In the genomic region with DNA sequence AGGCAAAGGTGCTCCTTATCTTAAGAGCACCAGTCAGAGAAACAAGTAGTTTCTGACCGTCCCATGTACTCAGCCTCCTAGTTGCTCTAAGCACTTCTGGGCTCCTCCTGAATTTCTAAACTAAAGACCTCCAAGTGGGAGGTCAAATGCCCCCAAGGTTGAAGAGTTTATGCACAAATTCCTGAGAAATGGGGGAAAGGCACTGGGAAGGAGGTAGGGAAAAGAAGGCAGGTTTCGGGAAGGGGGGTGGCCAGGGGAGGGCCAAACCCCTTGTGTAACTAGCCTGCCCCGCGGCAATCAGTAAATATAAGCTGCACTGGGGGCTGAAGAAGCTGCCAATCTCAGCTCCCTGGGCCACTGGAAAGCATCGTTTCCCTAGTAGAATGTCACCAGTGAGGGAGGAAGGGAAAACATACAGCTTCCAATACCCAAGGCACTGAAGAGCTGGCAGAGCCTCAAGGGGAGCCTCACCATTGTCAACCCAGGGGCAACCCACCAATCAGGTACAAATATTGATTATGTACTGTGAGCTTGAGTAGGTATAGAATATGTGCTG, we compare ENCODE assay signal across 18 cellular contexts. TPM values are rescaled to one million over a fixed set of nuclear protein-coding genes. Genes with fewer than 3 reads are reported as not detected.
DNase-seq lines count a peak whose midpoint lies in the region; ATAC-seq, FAIRE-seq and TF ChIP-seq lines count a peak whose summit lies in the region.
"Had no signal": no experiment of that assay in that cellular context is flagged by ENCODE, and none has a peak within 500 bp of the region (broad histone marks: within the 10 kb centered on the region; RNA-seq: fewer than 3 reads in every experiment).

No MANE protein-coding gene starts in this region.

- TF ChIP-seq CTCF in CD4-positive, alpha-beta T cell (IDR thresholded peaks at IDR 0.05), result no peak
- TF ChIP-seq CTCF in HEK293 (tag by site-specific recombination; IDR thresholded peaks at IDR 0.05), result no peak
- no peak for TF ChIP-seq CTCF in H1 (IDR thresholded peaks at IDR 0.05; ENCODE audit: control extremely low read depth in 1 of 3, insufficient read depth in 1 of 3, low read depth in 1 of 3, low read length in 3 of 3)
- TF ChIP-seq CTCF in natural killer cell (IDR thresholded peaks at IDR 0.05), result no peak

- peak overlapping the region; percentile 68 to 95 for H3K4me2 ChIP-seq in H1 (ENCODE audit: insufficient read depth in 1 of 2, low read depth in 2 of 2, low read length in 2 of 2)

- no peaks in the 10 kb centered on the region for H3K9me3 ChIP-seq in CD4-positive, alpha-beta T cell (ENCODE audit: control insufficient read depth, low read length)
- H3K9me3 ChIP-seq in HEK293 (ENCODE audit: control insufficient read depth, insufficient read depth, low read depth, low read length) (no peaks in the 10 kb centered on the region), H1 (ENCODE audit: insufficient read depth in 2 of 2, low read depth in 1 of 2, low read length in 1 of 2) (no peaks in the 10 kb centered on the region)
- H3K9me3 ChIP-seq: body of pancreas, right lobe of liver had no signal

- no peaks in the 10 kb centered on the region for H3K27me3 ChIP-seq in CD4-positive, alpha-beta T cell (ENCODE audit: control insufficient read depth, insufficient read depth, low read length)
- H3K27me3 ChIP-seq in H1 (replicated peaks in 1 of 4; ENCODE audit: control insufficient read depth in 3 of 4, extremely low read depth in 1 of 4, insufficient read depth in 3 of 4, low read length in 3 of 4), result peaks cover 0 to 5% (median 0%) of the 10 kb centered on the region in 4 experiments; a peak in 1 of 7 replicates
- H3K27me3 ChIP-seq: body of pancreas, right lobe of liver had no signal

- H2BK15ac ChIP-seq in H1 (ENCODE audit: low read length), result no peak overlapping the region

- H2AK5ac ChIP-seq in H1 (ENCODE audit: low read depth, low read length), result no peak overlapping the region

- H2BK12ac ChIP-seq in H1 (ENCODE audit: low read depth, low read length), result no peak overlapping the region

- H3K4me1 Mint-ChIP-seq in CD4-positive, alpha-beta T cell (ENCODE audit: low read depth), result peaks cover 81% of the 10 kb centered on the region
- H3K4me1 Mint-ChIP-seq in natural killer cell, result peaks cover 41 to 56% of the 10 kb centered on the region in 2 donors

- H3K23me2 ChIP-seq in H1 (ENCODE audit: low read depth, low read length), result peaks cover 10% of the 10 kb centered on the region

- H3K4me1 ChIP-seq in HEK293 (ENCODE audit: control insufficient read depth, insufficient read depth, low read length) (peaks cover 3% of the 10 kb centered on the region; the same call in 1 of the 2 replicates), H1 (replicated peaks in 1 of 4; ENCODE audit: control insufficient read depth in 3 of 4, insufficient read depth in 4 of 4, low read length in 3 of 4) (peaks cover 7 to 32% (median 17%) of the 10 kb centered on the region in 4 experiments)
- H3K4me1 ChIP-seq: right lobe of liver had no signal

- 13% methylated on average over 3 of the region's 5 CpGs; no CpG with 5 or more reads in 1 of the 2 experiments for WGBS in H1 (ENCODE audit: extremely low coverage in 1 of 2, insufficient coverage in 1 of 2, insufficient read length in 1 of 2, insufficient replicate concordance in 2 of 2, low coverage in 1 of 2, low lambda C conversion rate in 2 of 2, missing lambda C conversion rate in 1 of 2), 2 experiments

- no peak overlapping the region; the same call in 1 of the 2 replicates for H4K8ac ChIP-seq in H1 (ENCODE audit: extremely low read depth, insufficient read depth, low read length)

- no peaks in the 10 kb centered on the region for H3K9me3 Mint-ChIP-seq in CD4-positive, alpha-beta T cell
- H3K9me3 Mint-ChIP-seq in natural killer cell, result no peaks in the 10 kb centered on the region
- H3K9me3 Mint-ChIP-seq: activated naive CD8-positive, alpha-beta T cell treated with anti-CD3 and anti-CD28 coated beads, Interleukin-2, amount 10 ng/mL, durations not matched to agents 7 days and 5 days; activated T-helper 1 cell treated with anti-CD3 and anti-CD28 coated beads, Interleukin-12 subunit alpha, Interleukin-12 subunit beta, Interleukin-2, Interleukin-4 antibody, amounts not matched to agents 30 ng/mL and 10 ng/mL and 1 ng/mL, durations not matched to agents 14 hours and 24 hours and 36 hours had no signal

- H3K56ac ChIP-seq in H1 (replicated peaks; ENCODE audit: insufficient read length, low read depth, low read length), result no peak overlapping the region

- intact Hi-C loops in CD4-positive, alpha-beta T cell (cut with DNase I, micrococcal nuclease), result loop anchor here (1.0 to 10.0 kb wide), 4 partner anchors 10 to 156 kb away; partner anchors contain the start of gene ZMYM3 (in 2 of the 2)
- intact Hi-C loops in natural killer cell (cut with micrococcal nuclease), result loop anchor here (1.0 to 5.0 kb wide), 2 partner anchors 30 to 78 kb away; no protein-coding TSS in a partner anchor

- CTCF ChIA-PET in CD4-positive, alpha-beta T cell (lab: Charles Lee), result interaction anchor here (1.7 to 4.6 kb wide), 3 partner anchors 12 to 29 kb away, joined by 4 to 40 read pairs (median 22); partner anchors contain the start of genes IL2RG and MED12
- CTCF ChIA-PET in HEK293 (lab: Yijun Ruan, JAX), result interaction anchor here (1.0 to 1.3 kb wide), 2 partner anchors 31 to 80 kb away, joined by 3 to 4 read pairs; no protein-coding TSS in a partner anchor
- CTCF ChIA-PET in H1 (lab: Charles Lee; ENCODE audit: partially characterized antibody), result interaction anchor here (0.8 to 1.3 kb wide), 10 partner anchors 15 to 237 kb away, joined by 3 to 8 read pairs (median 4); no protein-coding TSS in a partner anchor

- no peak overlapping the region for H4K5ac ChIP-seq in H1 (ENCODE audit: insufficient read length, low read depth, low read length)

- no peak overlapping the region for H3K27ac ChIP-seq in CD4-positive, alpha-beta T cell (ENCODE audit: low read depth, low read length)
- H3K27ac ChIP-seq in HEK293 (ENCODE audit: extremely low read depth, low read depth, low read length), result no peak overlapping the region
- H3K27ac ChIP-seq in H1 (ENCODE audit: low read depth, low read length), result no peak overlapping the region
- H3K27ac ChIP-seq: body of pancreas, C4-2B, right lobe of liver had no signal

- no peak overlapping the region for H3K14ac ChIP-seq in H1 (ENCODE audit: insufficient read length)

- no peak for FAIRE-seq in H1 (lab: Jason Lieb, UNC)
- FAIRE-seq: colon had no signal

- peak overlapping the region; percentile 45 for H3K4me3 Mint-ChIP-seq in CD4-positive, alpha-beta T cell
- H3K4me3 Mint-ChIP-seq in natural killer cell, result peak overlapping the region; percentile 19
- H3K4me3 Mint-ChIP-seq: activated T-helper 1 cell treated with anti-CD3 and anti-CD28 coated beads, Interleukin-12 subunit alpha, Interleukin-12 subunit beta, Interleukin-2, Interleukin-4 antibody, amounts not matched to agents 30 ng/mL and 10 ng/mL and 1 ng/mL, durations not matched to agents 14 hours and 24 hours and 36 hours had no signal

- H3K23ac ChIP-seq in H1 (ENCODE audit: insufficient read length), result no peak overlapping the region

- H2AFZ ChIP-seq in H1 (ENCODE audit: low read length), result no peak overlapping the region

- peak overlapping the region; percentile 44; the same call in 1 of the 2 replicates for H2BK5ac ChIP-seq in H1 (ENCODE audit: low read depth, low read length)

- H3K4me3 ChIP-seq in HEK293 (ENCODE audit: low read depth, low read length), result no peak overlapping the region
- peak overlapping the region; percentile 16 to 53 (median 24); a peak in 5 of 8 replicates for H3K4me3 ChIP-seq in H1 (ENCODE audit: extremely low read depth in 1 of 4, insufficient read depth in 2 of 4, low read depth in 3 of 4, low read length in 4 of 4)
- H3K4me3 ChIP-seq: body of pancreas, right lobe of liver had no signal

- no peak for TF ChIP-seq POLR2A in H1 (IDR thresholded peaks at IDR 0.05; ENCODE audit: control extremely low read depth in 1 of 2, low read depth in 2 of 2, low read length in 2 of 2)

- H4K20me1 ChIP-seq in H1 (replicated peaks in 1 of 2; ENCODE audit: control insufficient read depth in 1 of 2, insufficient read depth in 2 of 2, low read length in 2 of 2), result peaks cover 0 to 2% of the 10 kb centered on the region in 2 experiments

- no peak overlapping the region for H3K4ac ChIP-seq in H1 (replicated peaks; ENCODE audit: insufficient read length, low read depth, low read length)

- H3K36me3 Mint-ChIP-seq in CD4-positive, alpha-beta T cell (ENCODE audit: low read depth), result peaks cover 9% of the 10 kb centered on the region
- no peaks in the 10 kb centered on the region for H3K36me3 Mint-ChIP-seq in natural killer cell

- H3K79me2 ChIP-seq in H1 (ENCODE audit: control insufficient read depth in 1 of 2, insufficient read depth in 2 of 2, low read length in 2 of 2), result peaks cover 0 to 8% of the 10 kb centered on the region in 2 experiments; a peak in 2 of 4 replicates

- no peak for TF ChIP-seq RAD21 in H1 (IDR thresholded peaks at IDR 0.05 in 1 of 2, conservative IDR thresholded peaks at IDR 0.05 in 1 of 2; ENCODE audit: low read depth in 2 of 2, low read length in 2 of 2)

- H3K36me3 ChIP-seq in HEK293 (ENCODE audit: control insufficient read depth in 2 of 2, insufficient read depth in 1 of 2, low read length in 2 of 2), result peaks cover 0 to 17% of the 10 kb centered on the region in 2 experiments; a peak in 1 of 3 replicates
- H3K36me3 ChIP-seq in H1 (ENCODE audit: control insufficient read depth in 2 of 4, insufficient read depth in 4 of 4, low read length in 3 of 4), result peaks cover 0 to 6% (median 0%) of the 10 kb centered on the region in 4 experiments; a peak in 1 of 8 replicates
- H3K36me3 ChIP-seq: right lobe of liver had no signal

- no peaks in the 10 kb centered on the region; the same call in 1 of the 2 replicates for H3K79me1 ChIP-seq in H1 (ENCODE audit: low read depth, low read length)

- H3K9ac ChIP-seq in H1 (replicated peaks in 1 of 4; ENCODE audit: extremely low read depth in 1 of 4, low read depth in 3 of 4, low read length in 3 of 4), result no peak overlapping the region

- no peak for DNase-seq in CD4-positive, alpha-beta T cell
- no peak for DNase-seq in H1 (ENCODE audit: low read depth in 1 of 2, low spot score in 2 of 2)
- no peak for DNase-seq in natural killer cell
- no peak for DNase-seq in middle frontal gyrus (ENCODE audit: extremely low spot score, low spot score)
- no peak for DNase-seq in cerebellar cortex (ENCODE audit: low spot score)
- DNase-seq in stimulated activated CD4-positive, alpha-beta T cell treated with anti-CD3 and anti-CD28 coated beads, Interleukin-1b, Interleukin-23, amount 100 ng/mL, for 48 hours, result no peak
- DNase-seq: NCI-H1694 had no signal

- no peak overlapping the region for H2BK120ac ChIP-seq in H1 (replicated peaks; ENCODE audit: low read depth, low read length)

- POLR2A ChIA-PET in CD4-positive, alpha-beta T cell (lab: Charles Lee), result interaction anchor here (1.4 to 5.3 kb wide), 5 partner anchors 13 to 267 kb away, joined by 6 to 106 read pairs (median 29); partner anchors contain the start of genes IL2RG, MED12 and TAF1
- POLR2A ChIA-PET in HEK293 (lab: Yijun Ruan, JAX), result interaction anchor here (1.2 kb wide), 2 partner anchors 20 to 28 kb away, joined by 3 to 6 read pairs; partner anchors contain the start of gene MED12
- POLR2A ChIA-PET in H1 (lab: Charles Lee; ENCODE audit: partially characterized antibody), result interaction anchor here (0.9 to 2.4 kb wide), 7 partner anchors 13 to 31 kb away, joined by 3 to 17 read pairs (median 4); partner anchors contain the start of genes IL2RG, MED12 and SNX12

- no peaks in the 10 kb centered on the region for H3K27me3 Mint-ChIP-seq in CD4-positive, alpha-beta T cell
- H3K27me3 Mint-ChIP-seq in natural killer cell (ENCODE audit: low read depth in 2 of 2), result peaks cover 0 to 25% of the 10 kb centered on the region in 2 donors
- H3K27me3 Mint-ChIP-seq: activated naive CD8-positive, alpha-beta T cell treated with anti-CD3 and anti-CD28 coated beads, Interleukin-2, amount 10 ng/mL, durations not matched to agents 7 days and 5 days had no signal

- ATAC-seq in CD4-positive, alpha-beta T cell (ENCODE audit: poor library complexity), result no peak
- ATAC-seq in natural killer cell (no peak), GM19324 (IDR thresholded peaks at IDR 0.05; ENCODE audit: low FRiP score, unreplicated experiment) (no peak)
- ATAC-seq: body of pancreas, left lobe of liver had no signal

- no peak for TF ChIP-seq EP300 in H1 (IDR thresholded peaks at IDR 0.05; ENCODE audit: borderline replicate concordance in 1 of 2, low read depth in 2 of 2, low read length in 2 of 2)

- peak overlapping the region; percentile 72 for H3K27ac Mint-ChIP-seq in CD4-positive, alpha-beta T cell
- H3K27ac Mint-ChIP-seq in natural killer cell, result peak overlapping the region; percentile 72 to 75
- H3K27ac Mint-ChIP-seq: activated T-helper 1 cell treated with anti-CD3 and anti-CD28 coated beads, Interleukin-12 subunit alpha, Interleukin-12 subunit beta, Interleukin-2, Interleukin-4 antibody, amounts not matched to agents 30 ng/mL and 10 ng/mL and 1 ng/mL, durations not matched to agents 14 hours and 24 hours and 36 hours had no signal

- no peak overlapping the region; the same call in 1 of the 2 replicates for H3K18ac ChIP-seq in H1 (ENCODE audit: extremely low read depth, low read length)

- no peak overlapping the region for H4K91ac ChIP-seq in H1 (replicated peaks; ENCODE audit: insufficient read length, low read length)

- H2BK20ac ChIP-seq in H1 (ENCODE audit: low read length), result 0 out of 2 replicates have a peak overlapping the region, but pooled peaks have one; percentile 48

RNA-seq across cellular contexts. Expression of gene FOXO4, which starts 3.4 kb away (rescaled TPM):
- total RNA-seq in CD4-positive, alpha-beta T cell, result 10 to 100 TPM; 20.9 to 23.8 TPM
- total RNA-seq in H1 (2021; fragmentation: NEBNext Ultra II Directional; extraction: Animal tissue kit (Norgen Biotek cat#: 25700)), result 54.8 and 57.4 TPM in 2 replicates
- 12.3 and 26.6 TPM in 2 replicates for polyA plus RNA-seq in H1 (2011; rRNA removed)
- polyA plus RNA-seq in H1 (2011; cell fraction: cytosol; rRNA removed), result 17.4 TPM
- 21.5 TPM for polyA plus RNA-seq in H1 (2011; cell fraction: nucleus; rRNA removed)
- 14.5 to 18.1 TPM (median 17.3 TPM) in 4 replicates for polyA plus RNA-seq in H1 (2012, experiment 1 of 2)
- 14.6 TPM for polyA plus RNA-seq in H1 (2012, experiment 2 of 2)
- polyA plus RNA-seq in H1 (2013, experiment 1 of 2), result 13.7 TPM
- 13.6 TPM for polyA plus RNA-seq in H1 (2013, experiment 2 of 2)
- polyA minus RNA-seq in H1 (2011; rRNA and poly(A)+ RNA removed), result 4.8 and 9.1 TPM in 2 replicates
- 8.3 TPM for polyA minus RNA-seq in H1 (2011; cell fraction: cytosol; rRNA and poly(A)+ RNA removed)
- polyA minus RNA-seq in H1 (2011; cell fraction: nucleus; rRNA and poly(A)+ RNA removed), result 3.6 TPM
- total RNA-seq in natural killer cell, result 10 to 100 TPM; 47.3 to 57.2 (median 51.2) TPM

RNA-seq across cellular contexts. Expression of gene CXorf65, which starts 7.5 kb away (rescaled TPM):
- total RNA-seq in CD4-positive, alpha-beta T cell, result 10 to 100 TPM; 71.9 to 82.3 TPM
- not detected in 2 replicates for total RNA-seq in H1 (2021; fragmentation: NEBNext Ultra II Directional; extraction: Animal tissue kit (Norgen Biotek cat#: 25700))
- polyA plus RNA-seq in H1 (2011; rRNA removed), result not detected in 2 replicates
- polyA plus RNA-seq in H1 (2011; cell fraction: cytosol; rRNA removed), result not detected
- not detected for polyA plus RNA-seq in H1 (2011; cell fraction: nucleus; rRNA removed)
- not detected in 4 replicates for polyA plus RNA-seq in H1 (2012, experiment 1 of 2)
- polyA plus RNA-seq in H1 (2012, experiment 2 of 2), result not detected
- polyA plus RNA-seq in H1 (2013, experiment 1 of 2), result not detected
- not detected for polyA plus RNA-seq in H1 (2013, experiment 2 of 2)
- not detected in 2 replicates for polyA minus RNA-seq in H1 (2011; rRNA and poly(A)+ RNA removed)
- polyA minus RNA-seq in H1 (2011; cell fraction: cytosol; rRNA and poly(A)+ RNA removed), result not detected
- polyA minus RNA-seq in H1 (2011; cell fraction: nucleus; rRNA and poly(A)+ RNA removed), result not detected
- 100 to 1,000 TPM in 1 of 3 donors, 10 to 100 TPM in 2; 55.8 to 117 (median 92.8) TPM for total RNA-seq in natural killer cell
- total RNA-seq: body of pancreas, left lobe of liver, osteocyte, right lobe of liver, temporal lobe had no signal

RNA-seq across cellular contexts. Expression of gene IL2RG, which starts 12.3 kb away (rescaled TPM):
- total RNA-seq in CD4-positive, alpha-beta T cell, result 100 to 1,000 TPM; 213 to 225 TPM
- total RNA-seq in H1 (2021; fragmentation: NEBNext Ultra II Directional; extraction: Animal tissue kit (Norgen Biotek cat#: 25700)), result not detected in 2 replicates
- not detected in 2 replicates for polyA plus RNA-seq in H1 (2011; rRNA removed)
- 0.14 TPM for polyA plus RNA-seq in H1 (2011; cell fraction: cytosol; rRNA removed)
- not detected for polyA plus RNA-seq in H1 (2011; cell fraction: nucleus; rRNA removed)
- polyA plus RNA-seq in H1 (2012, experiment 1 of 2), result 0.10 to 0.27 TPM (median 0.19 TPM) in 3 of 4 replicates, not detected in the other
- 0.08 TPM for polyA plus RNA-seq in H1 (2012, experiment 2 of 2)
- 0.04 TPM for polyA plus RNA-seq in H1 (2013, experiment 1 of 2)
- 0.07 TPM for polyA plus RNA-seq in H1 (2013, experiment 2 of 2)
- not detected in 2 replicates for polyA minus RNA-seq in H1 (2011; rRNA and poly(A)+ RNA removed)
- not detected for polyA minus RNA-seq in H1 (2011; cell fraction: cytosol; rRNA and poly(A)+ RNA removed)
- polyA minus RNA-seq in H1 (2011; cell fraction: nucleus; rRNA and poly(A)+ RNA removed), result not detected
- 100 to 1,000 TPM; 506 to 577 (median 550) TPM for total RNA-seq in natural killer cell
- total RNA-seq: osteocyte had no signal

RNA-seq across cellular contexts. Expression of gene MED12, which starts 19.4 kb away (rescaled TPM):
- 10 to 100 TPM; 44.5 to 55.3 TPM for total RNA-seq in CD4-positive, alpha-beta T cell
- total RNA-seq in H1 (2021; fragmentation: NEBNext Ultra II Directional; extraction: Animal tissue kit (Norgen Biotek cat#: 25700)), result 43.5 and 48.9 TPM in 2 replicates
- polyA plus RNA-seq in H1 (2011; rRNA removed), result 19.4 and 28.4 TPM in 2 replicates
- polyA plus RNA-seq in H1 (2011; cell fraction: cytosol; rRNA removed), result 11.5 TPM
- 69.5 TPM for polyA plus RNA-seq in H1 (2011; cell fraction: nucleus; rRNA removed)
- 20.6 to 34.2 TPM (median 30.5 TPM) in 4 replicates for polyA plus RNA-seq in H1 (2012, experiment 1 of 2)
- polyA plus RNA-seq in H1 (2012, experiment 2 of 2), result 11.0 TPM
- polyA plus RNA-seq in H1 (2013, experiment 1 of 2), result 12.7 TPM
- polyA plus RNA-seq in H1 (2013, experiment 2 of 2), result 11.7 TPM
- polyA minus RNA-seq in H1 (2011; rRNA and poly(A)+ RNA removed), result 85.2 and 106 TPM in 2 replicates
- 58.1 TPM for polyA minus RNA-seq in H1 (2011; cell fraction: cytosol; rRNA and poly(A)+ RNA removed)
- 69.9 TPM for polyA minus RNA-seq in H1 (2011; cell fraction: nucleus; rRNA and poly(A)+ RNA removed)
- total RNA-seq in natural killer cell, result 100 to 1,000 TPM; 111 to 156 (median 115) TPM

RNA-seq across cellular contexts. Expression of gene SNX12, which starts 30.9 kb away (rescaled TPM):
- 10 to 100 TPM; 20.5 to 22.4 TPM for total RNA-seq in CD4-positive, alpha-beta T cell
- total RNA-seq in H1 (2021; fragmentation: NEBNext Ultra II Directional; extraction: Animal tissue kit (Norgen Biotek cat#: 25700)), result 74.2 and 81.2 TPM in 2 replicates
- 65.3 and 72.1 TPM in 2 replicates for polyA plus RNA-seq in H1 (2011; rRNA removed)
- 56.7 TPM for polyA plus RNA-seq in H1 (2011; cell fraction: cytosol; rRNA removed)
- 42.4 TPM for polyA plus RNA-seq in H1 (2011; cell fraction: nucleus; rRNA removed)
- polyA plus RNA-seq in H1 (2012, experiment 1 of 2), result 51.3 to 66.0 TPM (median 58.8 TPM) in 4 replicates
- 69.5 TPM for polyA plus RNA-seq in H1 (2012, experiment 2 of 2)
- polyA plus RNA-seq in H1 (2013, experiment 1 of 2), result 63.2 TPM
- polyA plus RNA-seq in H1 (2013, experiment 2 of 2), result 59.0 TPM
- 71.1 and 84.9 TPM in 2 replicates for polyA minus RNA-seq in H1 (2011; rRNA and poly(A)+ RNA removed)
- polyA minus RNA-seq in H1 (2011; cell fraction: cytosol; rRNA and poly(A)+ RNA removed), result 38.3 TPM
- polyA minus RNA-seq in H1 (2011; cell fraction: nucleus; rRNA and poly(A)+ RNA removed), result 26.1 TPM
- 10 to 100 TPM; 36.0 to 40.1 (median 38.6) TPM for total RNA-seq in natural killer cell

Comparison
In these comparisons a context has a peak if more than half of its experiments do, and no peak if none do; other contexts are left out.
1. RNA of gene CXorf65, which starts 7.5 kb away (total RNA-seq): 55.8 to 117 TPM in natural killer cell and 71.9 to 82.3 TPM in CD4-positive, alpha-beta T cell; not detected in H1; every median in the first group is over 10 times any median in the second.
2. RNA of gene IL2RG, which starts 12.3 kb away (total RNA-seq): 506 to 577 TPM in natural killer cell and 213 to 225 TPM in CD4-positive, alpha-beta T cell; not detected in H1; every median in the first group is over 100 times any median in the second.